In the genomic region with DNA sequence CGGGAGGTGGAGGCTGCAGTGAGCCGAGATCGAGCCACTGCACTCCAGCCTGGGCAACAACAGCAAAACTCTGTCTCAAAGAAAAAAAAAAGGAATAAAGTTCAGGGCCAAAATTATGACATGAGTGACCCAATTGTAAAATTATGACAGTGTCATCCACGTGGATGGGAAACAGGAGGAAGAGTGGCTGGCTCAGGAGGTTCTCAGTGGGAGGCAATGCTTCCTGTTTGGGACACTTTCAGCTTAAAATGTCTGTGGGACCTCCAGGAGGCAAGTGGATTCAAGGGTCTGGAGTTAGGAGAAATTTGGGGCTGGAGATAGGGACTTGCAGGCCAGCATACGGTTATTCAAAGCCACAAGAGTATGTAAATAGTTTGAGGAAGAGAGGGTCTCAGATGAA, we compare ENCODE assay signal across 17 cellular contexts.
"Had no signal": no experiment of that assay in that cellular context is flagged by ENCODE, and none has a peak within 500 bp of the region (broad histone marks: within the 10 kb centered on the region; RNA-seq: fewer than 3 reads in every experiment).

No MANE protein-coding gene starts in this region.

- H3K9me3 Mint-ChIP-seq: activated B cell treated with CpG ODN at 0.5 μM for 24 hours; activated CD4-positive, alpha-beta T cell treated with anti-CD3 and anti-CD28 coated beads, Interleukin-2, amount 10 ng/mL, durations not matched to agents 7 days and 5 days; activated naive CD4-positive, alpha-beta T cell treated with anti-CD3 and anti-CD28 coated beads, Interleukin-2, amount 50 U/mL, for 72 hours; activated T-cell treated with anti-CD3 and anti-CD28 coated beads, Interleukin-2, amount 50 U/mL, for 24 hours; mesothelial cell of epicardium; naive B cell; stimulated activated naive CD8-positive, alpha-beta T cell treated with anti-CD3 and anti-CD28 coated beads, Interleukin-15, amount 100 ng/mL, for 72 hours had no signal

- H3K4me1 Mint-ChIP-seq: activated B cell treated with CpG ODN at 0.5 μM for 24 hours, mesothelial cell of epicardium, naive B cell had no signal

- H3K27ac Mint-ChIP-seq: activated B cell treated with CpG ODN at 0.5 μM for 24 hours; activated CD4-positive, alpha-beta T cell treated with anti-CD3 and anti-CD28 coated beads, Interleukin-2, amount 10 ng/mL, durations not matched to agents 7 days and 5 days; activated naive CD4-positive, alpha-beta T cell treated with anti-CD3 and anti-CD28 coated beads, Interleukin-2, amount 50 U/mL, for 72 hours; activated T-cell treated with anti-CD3 and anti-CD28 coated beads, Interleukin-2, amount 50 U/mL, for 24 hours; mesothelial cell of epicardium; stimulated activated naive CD8-positive, alpha-beta T cell treated with anti-CD3 and anti-CD28 coated beads, Interleukin-15, amount 100 ng/mL, for 72 hours had no signal

- H3K27ac ChIP-seq: brain microvascular endothelial cell, hepatocyte, testis had no signal

- ATAC-seq: activated naive CD4-positive, alpha-beta T cell treated with anti-CD3 and anti-CD28 coated beads, Interleukin-2, amount 50 U/mL, for 72 hours; stimulated activated naive CD8-positive, alpha-beta T cell treated with anti-CD3 and anti-CD28 coated beads, Interleukin-15, amount 100 ng/mL, for 72 hours had no signal

- H3K9me3 ChIP-seq: testis had no signal

- H3K4me3 Mint-ChIP-seq: activated B cell treated with CpG ODN at 0.5 μM for 24 hours; activated CD4-positive, alpha-beta T cell treated with anti-CD3 and anti-CD28 coated beads, Interleukin-2, amount 10 ng/mL, durations not matched to agents 7 days and 5 days; activated T-cell treated with anti-CD3 and anti-CD28 coated beads, Interleukin-2, amount 50 U/mL, for 24 hours; mesothelial cell of epicardium; stimulated activated naive CD8-positive, alpha-beta T cell treated with anti-CD3 and anti-CD28 coated beads, Interleukin-15, amount 100 ng/mL, for 72 hours had no signal

- H3K4me3 ChIP-seq: hepatocyte, testis had no signal

- H3K36me3 Mint-ChIP-seq: activated naive CD4-positive, alpha-beta T cell treated with anti-CD3 and anti-CD28 coated beads, Interleukin-2, amount 50 U/mL, for 72 hours; mesothelial cell of epicardium; naive B cell had no signal

- H3K27me3 Mint-ChIP-seq: activated B cell treated with CpG ODN at 0.5 μM for 24 hours; activated CD4-positive, alpha-beta T cell treated with anti-CD3 and anti-CD28 coated beads, Interleukin-2, amount 10 ng/mL, durations not matched to agents 7 days and 5 days; activated T-cell treated with anti-CD3 and anti-CD28 coated beads, Interleukin-2, amount 50 U/mL, for 24 hours; naive B cell; stimulated activated naive CD8-positive, alpha-beta T cell treated with anti-CD3 and anti-CD28 coated beads, Interleukin-15, amount 100 ng/mL, for 72 hours had no signal

- DNase-seq: activated B cell treated with CpG ODN at 0.5 μM for 24 hours; activated CD4-positive, alpha-beta T cell treated with anti-CD3 and anti-CD28 coated beads, Interleukin-2, amount 10 ng/mL, durations not matched to agents 7 days and 5 days; activated effector memory CD4-positive, alpha-beta T cell treated with anti-CD3 and anti-CD28 coated beads, Interleukin-2, amount 50 U/mL, for 16 hours; activated T-cell treated with anti-CD3 and anti-CD28 coated beads, Interleukin-2, amount 50 U/mL, for 24 hours; amygdala; brain microvascular endothelial cell; erythroblast; kidney; naive B cell; stimulated activated CD4-positive, alpha-beta T cell treated with anti-CD3 and anti-CD28 coated beads, Interleukin-4, amount 100 ng/mL, for 1 hour; stimulated activated CD8-positive, alpha-beta memory T cell treated with anti-CD3 and anti-CD28 coated beads, Interleukin-4, amount 100 ng/mL, for 48 hours; stimulated activated naive CD8-positive, alpha-beta T cell treated with anti-CD3 and anti-CD28 coated beads, Interleukin-15, amount 100 ng/mL, for 72 hours; T1000 had no signal

- H3K4me2 ChIP-seq: hepatocyte had no signal

- H3K79me2 ChIP-seq: hepatocyte had no signal

- H3K27me3 ChIP-seq: brain microvascular endothelial cell, hepatocyte, testis had no signal

- H3K36me3 ChIP-seq: brain microvascular endothelial cell had no signal
